Comparison of ENCODE assay signal across 10 cellular contexts in genomic region chr5:58076473-58077257, GRCh38.
"Had no signal": no experiment of that assay in that cellular context is flagged by ENCODE, and none has a peak within 500 bp of the region (broad histone marks: within the 10 kb centered on the region; RNA-seq: fewer than 3 reads in every experiment).

No MANE protein-coding gene starts in this region.

- H3K27ac ChIP-seq: upper lobe of right lung had no signal

- H3K9me3 ChIP-seq: upper lobe of right lung had no signal

- DNase-seq: cerebellar nuclear complex; endodermal cell; immature natural killer cell; left cardiac atrium; mammary epithelial cell; natural killer cell; stimulated activated CD4-positive, alpha-beta T cell treated with anti-CD3 and anti-CD28 coated beads, Interleukin-2, amount 100 ng/mL, for 48 hours; stimulated activated naive CD8-positive, alpha-beta T cell treated with anti-CD3 and anti-CD28 coated beads, Interleukin-15, Interleukin-2, amounts not matched to agents 100 U/mL and 50 U/mL, for 24 hours; upper lobe of right lung had no signal

- H3K36me3 ChIP-seq: upper lobe of right lung had no signal

- H3K4me1 ChIP-seq: upper lobe of right lung had no signal

- ATAC-seq: activated CD4-positive, CD25-positive, alpha-beta regulatory T cell treated with anti-CD3 and anti-CD28 coated beads, Interleukin-2, amount 50 U/mL, for 24 hours; natural killer cell; stimulated activated naive CD8-positive, alpha-beta T cell treated with anti-CD3 and anti-CD28 coated beads, Interleukin-15, Interleukin-2, amounts not matched to agents 100 U/mL and 50 U/mL, for 24 hours; upper lobe of right lung had no signal

- H3K4me3 ChIP-seq: upper lobe of right lung had no signal

- H3K27me3 ChIP-seq: upper lobe of right lung had no signal
